Comparison of ENCODE assay signal across 17 cellular contexts in the genomic region with DNA sequence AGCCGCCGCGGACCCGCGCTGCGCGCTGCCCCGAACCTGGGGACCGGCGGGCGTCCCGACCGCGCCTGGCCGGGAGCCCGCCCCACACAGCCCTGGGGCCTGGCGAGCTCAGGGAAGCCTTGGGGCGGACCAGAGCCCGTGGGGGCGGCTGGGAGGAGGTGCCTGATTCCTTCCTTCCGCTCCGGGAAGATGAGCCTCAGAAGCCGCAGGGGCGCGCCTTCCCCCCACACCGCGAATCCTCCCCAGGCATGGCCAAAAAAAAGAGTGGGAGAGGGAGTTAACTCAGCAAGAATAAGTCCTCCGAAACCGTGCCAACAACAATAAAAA. TPM values are rescaled to one million over a fixed set of nuclear protein-coding genes. Genes with fewer than 3 reads are reported as not detected.
DNase-seq lines count a peak whose midpoint lies in the region; TF ChIP-seq lines count a peak whose summit lies in the region.
"Had no signal": no experiment of that assay in that cellular context is flagged by ENCODE, and none has a peak within 500 bp of the region (broad histone marks: within the 10 kb centered on the region; RNA-seq: fewer than 3 reads in every experiment).

CBLN4 (minus strand) TSS at position 131 of the 327 bp plus-strand sequence. CDS start 1,348 bp downstream, outside the sequence.

- no peaks in the 10 kb centered on the region for H3K27me3 Mint-ChIP-seq in H9 (ENCODE audit: low read depth)

- H3K14ac ChIP-seq in H9 (ENCODE audit: insufficient read depth, low read length): no peak within 1 kb of the TSS

- no peak within 1 kb of the TSS for H2AK5ac ChIP-seq in H9 (ENCODE audit: insufficient read length, low read length)

- no peak within 1 kb of the TSS for H3K23ac ChIP-seq in H9 (ENCODE audit: insufficient read length, low read depth, low read length)

- H3K36me3 Mint-ChIP-seq in H9 (ENCODE audit: insufficient read depth in 1 of 3, low read depth in 3 of 3): peaks cover 10 to 22% (median 14%) of the 10 kb centered on the region in 3 experiments
- H3K36me3 Mint-ChIP-seq: CD8-positive, alpha-beta T cell had no signal

- H2BK15ac ChIP-seq in H9 (ENCODE audit: low read depth, low read length): no peak within 1 kb of the TSS

- H3K27ac Mint-ChIP-seq in H9: peak within 1 kb of the TSS in 1 of 3 experiments; percentile 82; a peak in 1 of 7 replicates
- H3K27ac Mint-ChIP-seq: CD8-positive, alpha-beta T cell had no signal

- no peak within 1 kb of the TSS for H4K5ac ChIP-seq in H9 (ENCODE audit: insufficient read length, low read depth, low read length)

- intact Hi-C loops in adrenal gland (cut with DNase I) (no loop called here), posterior cingulate gyrus (cut with DNase I) (no loop called here), ascending aorta (cut with DNase I) (no loop called here), cardiac septum (cut with DNase I) (no loop called here)

- no peak within 1 kb of the TSS for H2BK120ac ChIP-seq in H9 (ENCODE audit: low read depth, low read length, poor library complexity, severe bottlenecking)

- H3K4me1 Mint-ChIP-seq in H9: no peaks in the 10 kb centered on the region

- H3K4me3 Mint-ChIP-seq in H9: peak within 1 kb of the TSS in 1 of 2 experiments; percentile 61; a peak in 2 of 5 replicates
- H3K4me3 Mint-ChIP-seq: CD8-positive, alpha-beta T cell had no signal

- H3K4me2 ChIP-seq in H9 (ENCODE audit: insufficient read depth, insufficient read length, low read length): peak within 1 kb of the TSS; percentile 55

- no peak within 1 kb of the TSS for H4K8ac ChIP-seq in H9 (replicated peaks; ENCODE audit: insufficient read length, low read depth, low read length)

- H3K27ac ChIP-seq in H9 (ENCODE audit: insufficient read length, low read depth, low read length) (no peak within 1 kb of the TSS), adrenal gland (peak within 1 kb of the TSS in 2 of 5 donors; percentile 32 to 60), iPS-20b (ENCODE audit: low read length) (no peak within 1 kb of the TSS), ascending aorta (no peak within 1 kb of the TSS)
- H3K27ac ChIP-seq: SK-N-MC had no signal

- no peaks in the 10 kb centered on the region for H4K20me1 ChIP-seq in H9 (ENCODE audit: control insufficient read depth, insufficient read depth, insufficient read length)

- H3K79me2 ChIP-seq in H9 (ENCODE audit: insufficient read depth, low read length): no peaks in the 10 kb centered on the region

- no peak within 1 kb of the TSS for H2AFZ ChIP-seq in H9 (ENCODE audit: low read length)

- no peaks in the 10 kb centered on the region for H3K79me1 ChIP-seq in H9 (ENCODE audit: insufficient read depth, low read depth, low read length, poor library complexity, severe bottlenecking)

- no peak within 1 kb of the TSS for H3K56ac ChIP-seq in H9 (ENCODE audit: insufficient read length, low read depth, low read length)

- no peak within 1 kb of the TSS for H2BK12ac ChIP-seq in H9 (ENCODE audit: insufficient read length, low read depth, low read length)

- H3K27me3 ChIP-seq in H9 (ENCODE audit: insufficient read depth, low read length): peaks cover 30% of the 10 kb centered on the region; the same call in 1 of the 2 replicates
- peaks cover 17% of the 10 kb centered on the region for H3K27me3 ChIP-seq in adrenal gland
- H3K27me3 ChIP-seq in iPS-20b (ENCODE audit: insufficient read depth, low read length): peaks cover 83% of the 10 kb centered on the region
- peaks cover 10% of the 10 kb centered on the region for H3K27me3 ChIP-seq in ascending aorta

- no peak within 1 kb of the TSS for H4K91ac ChIP-seq in H9 (ENCODE audit: insufficient read length, low read depth, low read length)

- DNase-seq in H9: no peak
- peak in 3 of 7 donors; percentile 10 to 25 (median 24) for DNase-seq in adrenal gland
- DNase-seq in posterior cingulate gyrus: peak in 8 of 10 donors; percentile 11 to 90 (median 42)
- no peak for DNase-seq in ascending aorta (ENCODE audit: low spot score in 2 of 2)
- DNase-seq in cardiac septum (ENCODE audit: low spot score): no peak
- DNase-seq in glomerular visceral epithelial cell (ENCODE audit: extremely low spot score): no peak
- DNase-seq: CD8-positive, alpha-beta T cell; DMS153; EL; NCI-H1048; NCI-H1694; NCI-H69 had no signal

- peaks cover 80 to 88% of the 10 kb centered on the region in 2 experiments for H3K9me3 Mint-ChIP-seq in H9

- no peak within 1 kb of the TSS for H2BK20ac ChIP-seq in H9 (ENCODE audit: low read depth, low read length, poor library complexity, severe bottlenecking)

- H3K9ac ChIP-seq in H9 (ENCODE audit: extremely low read depth, insufficient read length, low read length): no peak within 1 kb of the TSS
- no peak within 1 kb of the TSS for H3K9ac ChIP-seq in iPS-20b (ENCODE audit: low read depth, low read length)

- no peaks in the 10 kb centered on the region; the same call in 1 of the 2 replicates for H3K4me1 ChIP-seq in H9 (ENCODE audit: insufficient read depth, low read length)
- H3K4me1 ChIP-seq in adrenal gland (replicated peaks in 1 of 2): no peaks in the 10 kb centered on the region
- H3K4me1 ChIP-seq in iPS-20b (ENCODE audit: insufficient read depth, low read length): no peaks in the 10 kb centered on the region
- H3K4me1 ChIP-seq in ascending aorta: no peaks in the 10 kb centered on the region

- no peak within 1 kb of the TSS for H2BK5ac ChIP-seq in H9 (ENCODE audit: insufficient read length, low read length)

- WGBS in H9 (ENCODE audit: extremely low coverage, insufficient read length, low lambda C conversion rate): no CpG with 5 or more reads among the region's 29 CpGs
- 2 to 7% (median 4%) methylated on average over 9 to 29 of the region's 29 CpGs for WGBS in adrenal gland, 4 donors

- H3T11ph ChIP-seq in H9 (ENCODE audit: low read length): no peak within 1 kb of the TSS

- H3K9me3 ChIP-seq in H9 (ENCODE audit: control insufficient read depth, low read depth, low read length) (peaks cover 20% of the 10 kb centered on the region), adrenal gland (replicated peaks in 1 of 3) (no peaks in the 10 kb centered on the region), iPS-20b (ENCODE audit: insufficient read depth, low read depth, low read length) (no peaks in the 10 kb centered on the region; the same call in none of the 2 replicates), ascending aorta (no peaks in the 10 kb centered on the region)

- no peak for TF ChIP-seq CTCF in H9 (conservative IDR thresholded peaks at IDR 0.05)
- TF ChIP-seq CTCF in adrenal gland (IDR thresholded peaks at IDR 0.05): no peak
- TF ChIP-seq CTCF in ascending aorta (IDR thresholded peaks at IDR 0.05): no peak

- H3K4ac ChIP-seq in H9 (ENCODE audit: low read depth, low read length): no peak within 1 kb of the TSS

- no peaks in the 10 kb centered on the region for H3K23me2 ChIP-seq in H9 (ENCODE audit: insufficient read length, low read depth, low read length, poor library complexity, severe bottlenecking)

- H3K18ac ChIP-seq in H9 (ENCODE audit: insufficient read length, low read depth, low read length): no peak within 1 kb of the TSS

- H3K36me3 ChIP-seq in adrenal gland (replicated peaks in 1 of 2) (no peaks in the 10 kb centered on the region), iPS-20b (ENCODE audit: insufficient read depth, low read depth, low read length) (no peaks in the 10 kb centered on the region), ascending aorta (no peaks in the 10 kb centered on the region)

- no peak for TF ChIP-seq POLR2A in adrenal gland (IDR thresholded peaks at IDR 0.05)

- H3K4me3 ChIP-seq in adrenal gland (peak within 1 kb of the TSS in 1 of 4 donors; percentile 52), iPS-20b (ENCODE audit: low read length) (peak within 1 kb of the TSS; percentile 57; the same call in 1 of the 2 replicates), ascending aorta (peak within 1 kb of the TSS in 1 of 2 donors; percentile 12)
- H3K4me3 ChIP-seq: K562, SK-N-MC had no signal

RNA-seq across cellular contexts. Expression of gene CBLN4, which starts in this region (rescaled TPM):
- total RNA-seq in H9 (2021): not detected in 2 replicates
- total RNA-seq in adrenal gland: 10 to 100 TPM in 7 of 8 donors, 1 to 10 TPM in 1; 6.3 to 35.5 (median 19.9) TPM
- polyA plus RNA-seq in adrenal gland: 10 to 100 TPM in 1 of 3 donors, 1 to 10 TPM in 2; 5.2 to 10.9 (median 5.9) TPM
- total RNA-seq in ascending aorta: 0.11 TPM
- 0.27 TPM for total RNA-seq in cardiac septum
- total RNA-seq: CD8-positive, alpha-beta T cell; K562 had no signal
- polyA plus RNA-seq: AG04450, BJ, K562 had no signal

Comparison
In these comparisons a context has a peak if more than half of its experiments do, and no peak if none do; other contexts are left out.
1. DNase-seq: peak in posterior cingulate gyrus (8 of 10); none in H9 (single experiment), ascending aorta (0 of 2), cardiac septum (single experiment) and glomerular visceral epithelial cell (single experiment).